9 cellular contexts compared by ENCODE assay signal in genomic region chr10:3107426-3107961, GRCh38. TPM values are rescaled to one million over a fixed set of nuclear protein-coding genes. Genes with fewer than 3 reads are reported as not detected.
DNase-seq lines count a peak whose midpoint lies in the region; ATAC-seq and TF ChIP-seq lines count a peak whose summit lies in the region.
"Had no signal": no experiment of that assay in that cellular context is flagged by ENCODE, and none has a peak within 500 bp of the region (broad histone marks: within the 10 kb centered on the region; RNA-seq: fewer than 3 reads in every experiment).

No MANE protein-coding gene starts in this region.

- H3K9me3 ChIP-seq in sigmoid colon = no peaks in the 10 kb centered on the region
- no peaks in the 10 kb centered on the region for H3K9me3 ChIP-seq in BE2C

- DNase-seq in EL = peak; percentile 75
- DNase-seq in brain microvascular endothelial cell = peak; percentile 98
- DNase-seq in left ventricle myocardium superior = peak; percentile 87
- DNase-seq in sigmoid colon = peak; percentile 89
- DNase-seq in NCI-H748 (lab: John Stamatoyannopoulos, UW; ENCODE audit: unreplicated experiment) = no peak
- no peak for DNase-seq in stimulated activated naive CD4-positive, alpha-beta T cell (lab: John Stamatoyannopoulos, UW)
- DNase-seq in BE2C = no peak
- DNase-seq in NCI-H345 (lab: John Stamatoyannopoulos, UW) = no peak

- ATAC-seq in left ventricle myocardium superior = peak; percentile 89

- TF ChIP-seq POLR2A in sigmoid colon (IDR thresholded peaks at IDR 0.05) = no peak

- in situ Hi-C loops in brain microvascular endothelial cell (cut with HindIII; ENCODE audit: low pct_ligation_motif_present, low sequenced_read_pairs) = no loop called here

- H3K27me3 ChIP-seq in brain microvascular endothelial cell (replicated peaks) (no peaks in the 10 kb centered on the region), sigmoid colon (no peaks in the 10 kb centered on the region), BE2C (no peaks in the 10 kb centered on the region)

- intact Hi-C loops in left ventricle myocardium superior (cut with micrococcal nuclease) (no loop called here), sigmoid colon (cut with DNase I) (no loop called here)

- no peak for TF ChIP-seq CTCF in brain microvascular endothelial cell (IDR thresholded peaks at IDR 0.05; ENCODE audit: low read depth, low read length, missing control alignments)
- no peak for TF ChIP-seq CTCF in sigmoid colon (IDR thresholded peaks at IDR 0.05)
- TF ChIP-seq CTCF in BE2C (IDR thresholded peaks at IDR 0.05; ENCODE audit: low read depth, low read length) = no peak

- peaks cover 0 to 16% (median 9%) of the 10 kb centered on the region in 4 donors for H3K4me1 ChIP-seq in sigmoid colon
- no peaks in the 10 kb centered on the region for H3K4me1 ChIP-seq in BE2C

- H3K36me3 ChIP-seq in brain microvascular endothelial cell (replicated peaks) (peaks cover 74% of the 10 kb centered on the region), sigmoid colon (peaks cover 0 to 62% (median 16%) of the 10 kb centered on the region in 4 donors), BE2C (no peaks in the 10 kb centered on the region)

- 90 to 91% methylated on average over 22 of the region's 22 CpGs for WGBS in sigmoid colon, 2 donors

- H3K27ac ChIP-seq in brain microvascular endothelial cell = peak overlapping the region; percentile 97
- H3K27ac ChIP-seq in sigmoid colon = peak overlapping the region; percentile 59 to 91 (median 60)
- H3K27ac ChIP-seq: HL-60 had no signal

- TF ChIP-seq EP300 in sigmoid colon (IDR thresholded peaks at IDR 0.05) = peak in 2 of 4 donors; percentile 35 to 51

- H3K4me3 ChIP-seq in brain microvascular endothelial cell (ENCODE audit: low read depth, low read length) = no peak overlapping the region
- no peak overlapping the region for H3K4me3 ChIP-seq in sigmoid colon
- H3K4me3 ChIP-seq in BE2C (ENCODE audit: low read depth, low read length) = no peak overlapping the region

RNA-seq across cellular contexts. Expression of gene PFKP, which starts 40.1 kb away (rescaled TPM):
- total RNA-seq in left ventricle myocardium superior (178 TPM), sigmoid colon (10 to 100 TPM; 27.5 to 94.7 (median 58.4) TPM)
- 100 to 1,000 TPM in 1 of 3 donors, 10 to 100 TPM in 2; 26.4 to 105 (median 40.2) TPM for polyA plus RNA-seq in sigmoid colon
- 25.6 TPM for polyA plus RNA-seq in BE2C (2012; ENCODE audit: insufficient read depth, insufficient read length, low read depth)

Comparison
In these comparisons a context has a peak if more than half of its experiments do, and no peak if none do; other contexts are left out.
1. DNase-seq: peak in EL (single experiment), brain microvascular endothelial cell (single experiment), left ventricle myocardium superior (single experiment) and sigmoid colon (single experiment); none in NCI-H748 (single experiment), stimulated activated naive CD4-positive, alpha-beta T cell (0 of 6), BE2C (single experiment) and NCI-H345 (single experiment).